ENCODE assay signal across 8 cellular contexts in genomic region chr3:69282191-69282590, GRCh38.
DNase-seq lines count a peak whose midpoint lies in the region; TF ChIP-seq lines count a peak whose summit lies in the region.

No MANE protein-coding gene starts in this region.

- no peak for TF ChIP-seq EP300 in SK-N-SH (IDR thresholded peaks at IDR 0.05; ENCODE audit: borderline replicate concordance in 1 of 2, low read depth in 1 of 2, low read length in 1 of 2)

- H2AFZ ChIP-seq in SK-N-SH (ENCODE audit: low read depth): no peak overlapping the region

- H3K9me3 ChIP-seq in SK-N-SH: no peaks in the 10 kb centered on the region

- H3K27ac ChIP-seq in caudate nucleus (ENCODE audit: low read depth, low read length) (peak overlapping the region; percentile 72), SK-N-SH (ENCODE audit: low read depth in 2 of 2, low read length in 1 of 2) (no peak overlapping the region)

- H3K9me2 ChIP-seq in SK-N-SH: no peaks in the 10 kb centered on the region

- peaks cover under 1% of the 10 kb centered on the region for H3K27me3 Mint-ChIP-seq in activated CD4-positive, alpha-beta T cell treated with anti-CD3 and anti-CD28 coated beads, Interleukin-2, amount 10 ng/mL, durations not matched to agents 24 days and 14 days

- H3K9me3 Mint-ChIP-seq in activated CD4-positive, alpha-beta T cell treated with anti-CD3 and anti-CD28 coated beads, Interleukin-2, amount 10 ng/mL, durations not matched to agents 24 days and 14 days: no peaks in the 10 kb centered on the region

- TF ChIP-seq RAD21 in SK-N-SH (IDR thresholded peaks at IDR 0.05; ENCODE audit: low read length): no peak

- no peaks in the 10 kb centered on the region for H4K20me1 ChIP-seq in SK-N-SH (ENCODE audit: insufficient read depth)

- H3K27ac Mint-ChIP-seq in activated CD4-positive, alpha-beta T cell treated with anti-CD3 and anti-CD28 coated beads, Interleukin-2, amount 10 ng/mL, durations not matched to agents 24 days and 14 days: peak overlapping the region; percentile 87

- H3K79me2 ChIP-seq in SK-N-SH (ENCODE audit: insufficient read depth): no peaks in the 10 kb centered on the region

- DNase-seq in GM12865 (ENCODE audit: low read depth) (peak; percentile 51), caudate nucleus (lab: John Stamatoyannopoulos, UW) (peak in 41 of 61 donors; percentile 9 to 92 (median 41)), AG08395 (ENCODE audit: low spot score) (no peak), SK-N-SH (no peak), NCI-H2081 treated with DMSO at 0.1 percent for 48 hours (lab: John Stamatoyannopoulos, UW) (no peak), NCI-H2171 (lab: John Stamatoyannopoulos, UW) (no peak)
- peak; percentile 69 for DNase-seq in activated CD4-positive, alpha-beta T cell treated with anti-CD3 and anti-CD28 coated beads, Interleukin-2, amount 10 ng/mL, durations not matched to agents 24 days and 14 days
- DNase-seq in stimulated activated CD4-positive, alpha-beta T cell treated with anti-CD3 and anti-CD28 coated beads, Interleukin-1b, Interleukin-23, amount 100 ng/mL, for 48 hours: peak; percentile 81

- no peaks in the 10 kb centered on the region for H3K4me1 ChIP-seq in SK-N-SH (ENCODE audit: control insufficient read depth in 1 of 2, insufficient read depth in 2 of 2, low read depth in 1 of 2, low read length in 1 of 2)

- H3K4me3 Mint-ChIP-seq in activated CD4-positive, alpha-beta T cell treated with anti-CD3 and anti-CD28 coated beads, Interleukin-2, amount 10 ng/mL, durations not matched to agents 24 days and 14 days: peak overlapping the region; percentile 50

- WGBS in SK-N-SH (ENCODE audit: low lambda C conversion rate): 76% methylated on average over 3 of the region's 3 CpGs

- no peaks in the 10 kb centered on the region for H3F3A ChIP-seq in SK-N-SH (replicated peaks; ENCODE audit: insufficient read depth)

- TF ChIP-seq CTCF in GM12865 (IDR thresholded peaks at IDR 0.05; ENCODE audit: insufficient read depth, low read depth, low read length, missing control alignments) (no peak), SK-N-SH (IDR thresholded peaks at IDR 0.05) (no peak)

- H3K4me2 ChIP-seq in SK-N-SH: no peak overlapping the region

- peaks cover 18% of the 10 kb centered on the region for H3K4me1 Mint-ChIP-seq in activated CD4-positive, alpha-beta T cell treated with anti-CD3 and anti-CD28 coated beads, Interleukin-2, amount 10 ng/mL, durations not matched to agents 24 days and 14 days

- no peaks in the 10 kb centered on the region for H3K27me3 ChIP-seq in SK-N-SH (ENCODE audit: insufficient read depth)

- POLR2A ChIA-PET in SK-N-SH (lab: Yijun Ruan, JAX): no interaction called here

- H3K36me3 Mint-ChIP-seq in activated CD4-positive, alpha-beta T cell treated with anti-CD3 and anti-CD28 coated beads, Interleukin-2, amount 10 ng/mL, durations not matched to agents 24 days and 14 days (ENCODE audit: low read depth): peaks cover 3% of the 10 kb centered on the region

- peaks cover 0 to 10% of the 10 kb centered on the region in 2 experiments for H3K36me3 ChIP-seq in SK-N-SH (replicated peaks in 1 of 2; ENCODE audit: control insufficient read depth in 1 of 2, insufficient read depth in 2 of 2, low read length in 1 of 2)

- H3K4me3 ChIP-seq in GM12865 (ENCODE audit: low read depth, low read length): no peak overlapping the region
- no peak overlapping the region for H3K4me3 ChIP-seq in SK-N-SH (ENCODE audit: low read depth in 2 of 2, low read length in 1 of 2)

- H3K9ac ChIP-seq in SK-N-SH: no peak overlapping the region

- intact Hi-C loops in activated CD4-positive, alpha-beta T cell treated with anti-CD3 and anti-CD28 coated beads, Interleukin-2, amount 10 ng/mL, durations not matched to agents 24 days and 14 days (cut with micrococcal nuclease): loop anchor here (1.0 to 5.0 kb wide), 7 partner anchors 23 to 200 kb away; partner anchors contain the start of genes ARL6IP5 and UBA3

- CTCF ChIA-PET in SK-N-SH (lab: Yijun Ruan, JAX): interaction anchor here (0.8 to 3.4 kb wide), 2 partner anchors 9 to 24 kb away, joined by 3 to 13 read pairs; no protein-coding TSS in a partner anchor

TF ChIP-seq in SK-N-SH, 30 proteins besides CTCF, POLR2A, EP300 and RAD21:
- TF ChIP-seq POLR2AphosphoS5 (IDR thresholded peaks at IDR 0.05; ENCODE audit: low read depth, low read length): no peak
- no peak for TF ChIP-seq SMC3 (IDR thresholded peaks at IDR 0.05; ENCODE audit: low read depth, low read length)
- no peak for TF ChIP-seq ELF1 (IDR thresholded peaks at IDR 0.05)

Comparison
In these comparisons a context has a peak if more than half of its experiments do, and no peak if none do; other contexts are left out.
1. DNase-seq: peak in GM12865 (single experiment), activated CD4-positive, alpha-beta T cell treated with anti-CD3 and anti-CD28 coated beads, Interleukin-2, amount 10 ng/mL, durations not matched to agents 24 days and 14 days (single experiment), caudate nucleus (41 of 61) and stimulated activated CD4-positive, alpha-beta T cell treated with anti-CD3 and anti-CD28 coated beads, Interleukin-1b, Interleukin-23, amount 100 ng/mL, for 48 hours (single experiment); none in AG08395 (single experiment), SK-N-SH (single experiment), NCI-H2081 treated with DMSO at 0.1 percent for 48 hours (single experiment) and NCI-H2171 (single experiment).